Comparison of ENCODE assay signal across 15 cellular contexts in genomic region chr15:74333093-74333492, GRCh38. TPM values are rescaled to one million over a fixed set of nuclear protein-coding genes. Genes with fewer than 3 reads are reported as not detected.
DNase-seq lines count a peak whose midpoint lies in the region; ATAC-seq and TF ChIP-seq lines count a peak whose summit lies in the region.
"Had no signal": no experiment of that assay in that cellular context is flagged by ENCODE, and none has a peak within 500 bp of the region (broad histone marks: within the 10 kb centered on the region; RNA-seq: fewer than 3 reads in every experiment).

No MANE protein-coding gene starts in this region.

- H3K9me3 ChIP-seq in lower lobe of right lung = no peaks in the 10 kb centered on the region
- no peaks in the 10 kb centered on the region for H3K9me3 ChIP-seq in spleen
- H3K9me3 ChIP-seq in esophagus squamous epithelium = no peaks in the 10 kb centered on the region
- no peaks in the 10 kb centered on the region for H3K9me3 ChIP-seq in osteoblast (ENCODE audit: low read depth, low read length)

- peaks cover 2% of the 10 kb centered on the region for H3K27me3 Mint-ChIP-seq in chondrocyte (ENCODE audit: low read depth)
- H3K27me3 Mint-ChIP-seq: CD4-positive, alpha-beta memory T cell had no signal

- DNase-seq in chondrocyte (ENCODE audit: low spot score) (peak; percentile 63), lower lobe of right lung (peak; percentile 21), spleen (peak; percentile 49), esophagus squamous epithelium (lab: John Stamatoyannopoulos, UW) (no peak), EL (no peak), osteoblast (ENCODE audit: insufficient read length, low spot score, missing footprints) (no peak)
- DNase-seq: C1 segment of cervical spinal cord; Calu3; CD4-positive, alpha-beta memory T cell; COR-L47; DMS53; DMS79 treated with DMSO at 0.1 percent for 48 hours; H7; HCEC 1CT had no signal

- no peak overlapping the region for H3K4me2 ChIP-seq in osteoblast (ENCODE audit: insufficient read depth, low read length)

- H3K36me3 ChIP-seq in lower lobe of right lung (no peaks in the 10 kb centered on the region), spleen (no peaks in the 10 kb centered on the region), esophagus squamous epithelium (no peaks in the 10 kb centered on the region), osteoblast (ENCODE audit: insufficient read depth, low read length) (no peaks in the 10 kb centered on the region)

- TF ChIP-seq CTCF in chondrocyte (IDR thresholded peaks at IDR 0.05) (no peak), lower lobe of right lung (IDR thresholded peaks at IDR 0.05) (no peak), spleen (IDR thresholded peaks at IDR 0.05 in 8 of 11, conservative IDR thresholded peaks at IDR 0.05 in 3 of 11) (no peak), esophagus squamous epithelium (IDR thresholded peaks at IDR 0.05) (no peak), osteoblast (IDR thresholded peaks at IDR 0.05; ENCODE audit: extremely low read depth, low read depth, low read length) (no peak)

- H3K4me3 ChIP-seq in lower lobe of right lung (no peak overlapping the region), spleen (no peak overlapping the region), esophagus squamous epithelium (no peak overlapping the region), osteoblast (ENCODE audit: insufficient read depth, low read length) (no peak overlapping the region)

- intact Hi-C loops in lower lobe of right lung (cut with DNase I) = no loop called here
- intact Hi-C loops in spleen (cut with DNase I; ENCODE audit: low total_unique reads) = no loop called here
- intact Hi-C loops in esophagus squamous epithelium (cut with DNase I) = no loop called here

- no peak overlapping the region for H3K4me3 Mint-ChIP-seq in chondrocyte (ENCODE audit: unreplicated experiment)
- H3K4me3 Mint-ChIP-seq: CD4-positive, alpha-beta memory T cell had no signal

- no peak for ATAC-seq in lower lobe of right lung

- H2AFZ ChIP-seq in osteoblast (ENCODE audit: low read length) = no peak overlapping the region

- no peaks in the 10 kb centered on the region for H3K79me2 ChIP-seq in osteoblast (ENCODE audit: insufficient read depth, low read length)

- H3K27me3 ChIP-seq in lower lobe of right lung (ENCODE audit: low read depth) = no peaks in the 10 kb centered on the region
- no peaks in the 10 kb centered on the region for H3K27me3 ChIP-seq in spleen (replicated peaks in 1 of 7)
- no peaks in the 10 kb centered on the region for H3K27me3 ChIP-seq in esophagus squamous epithelium
- H3K27me3 ChIP-seq in osteoblast (ENCODE audit: insufficient read depth, low read length) = peaks cover 5% of the 10 kb centered on the region

- 89 to 96% (median 93%) methylated on average over 4 to 5 of the region's 5 CpGs for WGBS in spleen, 5 donors
- WGBS in esophagus squamous epithelium, 2 donors = 94% methylated on average over 2 of the region's 5 CpGs; no CpG with 5 or more reads in 1 of the 2 donors

- H3K4me1 ChIP-seq in lower lobe of right lung (no peaks in the 10 kb centered on the region), spleen (no peaks in the 10 kb centered on the region), esophagus squamous epithelium (peaks cover 0 to 3% (median 0%) of the 10 kb centered on the region in 3 donors), osteoblast (ENCODE audit: insufficient read depth, low read length) (peaks cover 10% of the 10 kb centered on the region)

- peaks cover 2% of the 10 kb centered on the region for H3K36me3 Mint-ChIP-seq in chondrocyte (ENCODE audit: low read depth)
- H3K36me3 Mint-ChIP-seq: CD4-positive, alpha-beta memory T cell had no signal

- H3K9me3 Mint-ChIP-seq in chondrocyte (ENCODE audit: low read depth) = no peaks in the 10 kb centered on the region
- H3K9me3 Mint-ChIP-seq: CD4-positive, alpha-beta memory T cell had no signal

- no peaks in the 10 kb centered on the region for H4K20me1 ChIP-seq in osteoblast (ENCODE audit: insufficient read depth, low read length)

- TF ChIP-seq POLR2A in spleen (IDR thresholded peaks at IDR 0.05) (no peak), esophagus squamous epithelium (IDR thresholded peaks at IDR 0.05) (no peak)

- no peak overlapping the region for H3K27ac Mint-ChIP-seq in chondrocyte (ENCODE audit: unreplicated experiment)
- H3K27ac Mint-ChIP-seq: CD4-positive, alpha-beta memory T cell had no signal

- no peaks in the 10 kb centered on the region for H3K4me1 Mint-ChIP-seq in chondrocyte (ENCODE audit: low read depth)

- no peak overlapping the region for H3K27ac ChIP-seq in lower lobe of right lung
- H3K27ac ChIP-seq in spleen = no peak overlapping the region
- no peak overlapping the region for H3K27ac ChIP-seq in esophagus squamous epithelium
- no peak overlapping the region for H3K27ac ChIP-seq in osteoblast (ENCODE audit: low read depth, low read length)

RNA-seq across cellular contexts. Expression of gene CYP11A1, which starts 34.4 kb away (rescaled TPM):
- total RNA-seq in chondrocyte (0.32 to 0.54 TPM in 2 of 3 replicates, not detected in the other), lower lobe of right lung (0.59 TPM), spleen (10 to 100 TPM in 1 of 7 donors, 1 to 10 TPM in 6; 3.2 to 14.3 (median 5.0) TPM), esophagus squamous epithelium (10 to 100 TPM in 2 of 4 donors, 1 to 10 TPM in 2; 1.3 to 17.0 (median 9.5) TPM), osteoblast (1.4 and 2.1 TPM in 2 replicates)
- polyA plus RNA-seq in spleen = 1 to 10 TPM; 1.6 to 3.6 (median 1.7) TPM
- total RNA-seq: A673; Calu3; CD4-positive, alpha-beta memory T cell had no signal
- polyA plus RNA-seq: CD4-positive, alpha-beta memory T cell had no signal

Comparison
In these comparisons a context has a peak if more than half of its experiments do, and no peak if none do; other contexts are left out.
1. DNase-seq: peak in chondrocyte (single experiment), lower lobe of right lung (single experiment) and spleen (single experiment); none in esophagus squamous epithelium (single experiment), EL (single experiment) and osteoblast (single experiment).